Comparison of ENCODE assay signal across 21 cellular contexts in the genomic region with DNA sequence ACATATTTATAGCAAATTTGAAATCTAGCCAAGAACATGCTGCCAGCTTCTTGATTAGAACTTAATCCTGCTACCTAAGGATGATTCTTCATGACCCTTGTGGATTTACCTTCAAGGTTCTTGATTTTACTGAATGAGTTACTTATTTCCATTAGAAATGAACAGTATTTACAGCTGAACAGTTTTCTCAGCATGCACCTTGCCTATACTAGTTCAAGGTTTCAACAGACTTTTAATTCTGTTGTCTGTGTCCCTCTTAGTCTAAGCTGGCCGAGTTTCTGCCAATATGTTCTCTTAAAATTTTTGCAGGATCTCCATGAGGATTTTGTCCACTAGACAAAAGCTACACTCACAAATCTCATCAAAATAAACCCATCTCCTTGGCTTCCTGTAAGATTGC.
DNase-seq lines count a peak whose midpoint lies in the region; ATAC-seq lines count a peak whose summit lies in the region.
"Had no signal": no experiment of that assay in that cellular context is flagged by ENCODE, and none has a peak within 500 bp of the region (broad histone marks: within the 10 kb centered on the region; RNA-seq: fewer than 3 reads in every experiment).

No MANE protein-coding gene starts in this region.

- no peak overlapping the region for H4K8ac ChIP-seq in neuronal stem cell (ENCODE audit: low read depth, low read length)

- H3K79me1 ChIP-seq in neuronal stem cell (ENCODE audit: low read depth, low read length), result no peaks in the 10 kb centered on the region

- no peaks in the 10 kb centered on the region for H3K27me3 ChIP-seq in neuronal stem cell (ENCODE audit: control insufficient read depth in 3 of 3, insufficient read depth in 3 of 3, low read depth in 1 of 3, low read length in 3 of 3)
- H3K27me3 ChIP-seq: BLaER1 had no signal

- H3K9ac ChIP-seq in SK-N-MC (ENCODE audit: insufficient read length) (no peak overlapping the region), neuronal stem cell (ENCODE audit: low read depth, low read length, poor library complexity) (no peak overlapping the region)
- H3K9ac ChIP-seq: BLaER1, GM23248 had no signal

- no peak overlapping the region for H3K4me3 ChIP-seq in SK-N-MC
- no peak overlapping the region for H3K4me3 ChIP-seq in neuronal stem cell (ENCODE audit: low read length in 2 of 2)
- H3K4me3 ChIP-seq: BLaER1, GM23248 had no signal

- H2BK120ac ChIP-seq in neuronal stem cell (ENCODE audit: low read depth, low read length), result no peak overlapping the region

- H3K9me3 ChIP-seq in SK-N-MC (ENCODE audit: low read depth, low read length), result no peaks in the 10 kb centered on the region
- H3K9me3 ChIP-seq in neuronal stem cell (replicated peaks in 1 of 2; ENCODE audit: control insufficient read depth in 2 of 2, insufficient read depth in 1 of 2, low read depth in 1 of 2, low read length in 2 of 2), result no peaks in the 10 kb centered on the region
- H3K9me3 ChIP-seq: BLaER1, Caco-2 had no signal

- DNase-seq in ACHN, result peak; percentile 17
- DNase-seq in SK-N-MC (ENCODE audit: low read depth, low spot score), result no peak
- DNase-seq in neuronal stem cell (ENCODE audit: low spot score), result no peak
- no peak for DNase-seq in left lobe of liver (ENCODE audit: low spot score)
- no peak for DNase-seq in activated naive CD4-positive, alpha-beta T cell treated with anti-CD3 and anti-CD28 coated beads, Interleukin-2, amount 10 ng/mL, durations not matched to agents 7 days and 5 days
- no peak for DNase-seq in cerebellar cortex (ENCODE audit: low spot score)
- DNase-seq: 8988T; Caco-2; CD4-positive, CD25-positive, alpha-beta regulatory T cell; CD8-positive, alpha-beta T cell; DMS 273 treated with DMSO at 0.1 percent for 48 hours; DMS79; EL; GDM1; H7; HCEC 1CT had no signal

- H3K4me3 Mint-ChIP-seq in activated naive CD4-positive, alpha-beta T cell treated with anti-CD3 and anti-CD28 coated beads, Interleukin-2, amount 10 ng/mL, durations not matched to agents 7 days and 5 days, result no peak overlapping the region
- H3K4me3 Mint-ChIP-seq: B cell; CD4-positive, CD25-positive, alpha-beta regulatory T cell; CD8-positive, alpha-beta T cell had no signal

- no peaks in the 10 kb centered on the region for H3K27me3 Mint-ChIP-seq in activated naive CD4-positive, alpha-beta T cell treated with anti-CD3 and anti-CD28 coated beads, Interleukin-2, amount 10 ng/mL, durations not matched to agents 7 days and 5 days

- H3K4me1 ChIP-seq in neuronal stem cell (ENCODE audit: control insufficient read depth in 2 of 2, insufficient read depth in 1 of 2, low read depth in 1 of 2, low read length in 2 of 2), result no peaks in the 10 kb centered on the region
- H3K4me1 ChIP-seq: BLaER1, Caco-2 had no signal

- no CpG with 5 or more reads among the region's 1 CpG for WGBS in neuronal stem cell (ENCODE audit: extremely low coverage in 2 of 2, insufficient read length in 2 of 2, insufficient replicate concordance in 1 of 2), 2 donors

- peak overlapping the region; percentile 17 for H2AFZ ChIP-seq in neuronal stem cell (ENCODE audit: low read length)
- H2AFZ ChIP-seq: GM23248 had no signal

- H3K36me3 Mint-ChIP-seq in activated naive CD4-positive, alpha-beta T cell treated with anti-CD3 and anti-CD28 coated beads, Interleukin-2, amount 10 ng/mL, durations not matched to agents 7 days and 5 days, result no peaks in the 10 kb centered on the region
- H3K36me3 Mint-ChIP-seq: CD4-positive, CD25-positive, alpha-beta regulatory T cell; CD8-positive, alpha-beta T cell had no signal

- H3K4me1 Mint-ChIP-seq in activated naive CD4-positive, alpha-beta T cell treated with anti-CD3 and anti-CD28 coated beads, Interleukin-2, amount 10 ng/mL, durations not matched to agents 7 days and 5 days, result no peaks in the 10 kb centered on the region
- H3K4me1 Mint-ChIP-seq: B cell; CD4-positive, CD25-positive, alpha-beta regulatory T cell had no signal

- H2BK5ac ChIP-seq in neuronal stem cell (ENCODE audit: low read length), result no peak overlapping the region

- CTCF ChIA-PET in activated naive CD4-positive, alpha-beta T cell treated with anti-CD3 and anti-CD28 coated beads, Interleukin-2, amount 10 ng/mL, durations not matched to agents 7 days and 5 days (lab: Charles Lee), result no interaction called here

- H3K18ac ChIP-seq in neuronal stem cell (ENCODE audit: low read length), result no peak overlapping the region

- H3K27ac Mint-ChIP-seq in activated naive CD4-positive, alpha-beta T cell treated with anti-CD3 and anti-CD28 coated beads, Interleukin-2, amount 10 ng/mL, durations not matched to agents 7 days and 5 days, result no peak overlapping the region
- H3K27ac Mint-ChIP-seq: B cell; CD4-positive, CD25-positive, alpha-beta regulatory T cell; CD8-positive, alpha-beta T cell had no signal

- H2BK15ac ChIP-seq in neuronal stem cell (ENCODE audit: low read length), result no peak overlapping the region

- H4K91ac ChIP-seq in neuronal stem cell (ENCODE audit: low read depth, low read length, poor library complexity), result no peak overlapping the region

- H3K4ac ChIP-seq in neuronal stem cell (ENCODE audit: low read length), result no peak overlapping the region

- H2BK12ac ChIP-seq in neuronal stem cell (ENCODE audit: low read length), result no peak overlapping the region

- peak overlapping the region; percentile 66; the same call in 1 of the 2 replicates for H3K27ac ChIP-seq in SK-N-MC
- H3K27ac ChIP-seq in neuronal stem cell (replicated peaks; ENCODE audit: low read length), result no peak overlapping the region
- H3K27ac ChIP-seq: BLaER1, C4-2B, GM23248 had no signal

- H3K4me2 ChIP-seq in neuronal stem cell (ENCODE audit: insufficient read depth, low read length, poor library complexity, severe bottlenecking), result no peak overlapping the region
- H3K4me2 ChIP-seq: BLaER1 had no signal

- no peak overlapping the region for H3K23ac ChIP-seq in neuronal stem cell (ENCODE audit: low read depth, low read length, poor library complexity)

- in situ Hi-C loops in ACHN (cut with HindIII; ENCODE audit: low pct_ligation_motif_present, low pct_unique_long_range_greater_than_20kb, low sequenced_read_pairs), result no loop called here

- H3K36me3 ChIP-seq in SK-N-MC (ENCODE audit: insufficient read depth, low read length) (no peaks in the 10 kb centered on the region), neuronal stem cell (replicated peaks in 1 of 2; ENCODE audit: control insufficient read depth in 2 of 2, insufficient read depth in 2 of 2, low read length in 2 of 2) (no peaks in the 10 kb centered on the region)
- H3K36me3 ChIP-seq: BLaER1 had no signal

- no peaks in the 10 kb centered on the region for H3K9me3 Mint-ChIP-seq in activated naive CD4-positive, alpha-beta T cell treated with anti-CD3 and anti-CD28 coated beads, Interleukin-2, amount 10 ng/mL, durations not matched to agents 7 days and 5 days
- H3K9me3 Mint-ChIP-seq: CD8-positive, alpha-beta T cell had no signal

- ATAC-seq in HG02885 (IDR thresholded peaks at IDR 0.05; ENCODE audit: poor library complexity, unreplicated experiment) (peak; percentile 20), left lobe of liver (no peak)
- ATAC-seq: CD8-positive, alpha-beta T cell had no signal

- H3K14ac ChIP-seq in neuronal stem cell (ENCODE audit: low read length), result no peak overlapping the region

- H2AK5ac ChIP-seq in neuronal stem cell (ENCODE audit: low read depth, low read length), result no peak overlapping the region
